ENCODE assay signal across 1 cellular context in the genomic region with DNA sequence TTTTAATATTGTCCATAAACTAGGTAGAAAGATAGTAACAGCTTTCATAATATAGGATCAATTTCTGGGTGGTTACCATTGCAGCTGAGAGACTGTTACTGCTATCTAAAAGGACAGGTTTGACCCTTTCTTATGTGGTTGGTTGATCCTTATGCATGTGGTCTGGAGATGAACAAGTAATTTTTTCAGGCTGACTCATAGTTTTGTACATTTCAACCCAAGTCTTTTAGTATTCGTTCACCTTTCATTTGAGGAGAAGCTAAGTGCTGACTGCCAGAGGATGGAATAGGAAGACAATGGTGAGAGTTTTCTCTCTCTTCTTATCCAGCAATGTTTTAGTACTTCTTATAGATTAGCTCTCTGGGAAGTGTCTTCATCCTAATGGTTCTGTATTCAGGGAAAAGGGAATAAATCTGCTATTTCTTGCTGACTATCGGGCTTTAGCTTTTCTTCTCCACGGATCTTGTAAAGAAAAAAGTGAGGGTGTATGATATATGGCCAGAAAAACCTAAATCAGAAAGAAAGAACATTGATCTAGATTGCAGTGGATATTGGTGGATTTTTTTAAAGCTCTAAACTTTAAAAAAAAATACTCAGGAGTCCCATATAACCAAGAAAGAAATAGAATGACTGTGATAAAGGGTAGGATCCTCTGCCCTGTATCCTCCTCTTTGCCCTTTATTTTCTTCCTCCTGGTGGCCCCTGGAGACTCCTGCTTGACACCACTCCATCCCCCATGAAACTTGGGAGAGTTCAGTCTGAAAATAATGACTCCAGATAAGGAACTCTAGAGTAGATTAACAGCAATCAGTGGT.
TF ChIP-seq lines count a peak whose summit lies in the region.

No MANE protein-coding gene starts in this region.

TF ChIP-seq in K562, 482 proteins besides CTCF, POLR2A, EP300 and RAD21 (continued from another document and continues in another):
- TF ChIP-seq, protein P1, sequence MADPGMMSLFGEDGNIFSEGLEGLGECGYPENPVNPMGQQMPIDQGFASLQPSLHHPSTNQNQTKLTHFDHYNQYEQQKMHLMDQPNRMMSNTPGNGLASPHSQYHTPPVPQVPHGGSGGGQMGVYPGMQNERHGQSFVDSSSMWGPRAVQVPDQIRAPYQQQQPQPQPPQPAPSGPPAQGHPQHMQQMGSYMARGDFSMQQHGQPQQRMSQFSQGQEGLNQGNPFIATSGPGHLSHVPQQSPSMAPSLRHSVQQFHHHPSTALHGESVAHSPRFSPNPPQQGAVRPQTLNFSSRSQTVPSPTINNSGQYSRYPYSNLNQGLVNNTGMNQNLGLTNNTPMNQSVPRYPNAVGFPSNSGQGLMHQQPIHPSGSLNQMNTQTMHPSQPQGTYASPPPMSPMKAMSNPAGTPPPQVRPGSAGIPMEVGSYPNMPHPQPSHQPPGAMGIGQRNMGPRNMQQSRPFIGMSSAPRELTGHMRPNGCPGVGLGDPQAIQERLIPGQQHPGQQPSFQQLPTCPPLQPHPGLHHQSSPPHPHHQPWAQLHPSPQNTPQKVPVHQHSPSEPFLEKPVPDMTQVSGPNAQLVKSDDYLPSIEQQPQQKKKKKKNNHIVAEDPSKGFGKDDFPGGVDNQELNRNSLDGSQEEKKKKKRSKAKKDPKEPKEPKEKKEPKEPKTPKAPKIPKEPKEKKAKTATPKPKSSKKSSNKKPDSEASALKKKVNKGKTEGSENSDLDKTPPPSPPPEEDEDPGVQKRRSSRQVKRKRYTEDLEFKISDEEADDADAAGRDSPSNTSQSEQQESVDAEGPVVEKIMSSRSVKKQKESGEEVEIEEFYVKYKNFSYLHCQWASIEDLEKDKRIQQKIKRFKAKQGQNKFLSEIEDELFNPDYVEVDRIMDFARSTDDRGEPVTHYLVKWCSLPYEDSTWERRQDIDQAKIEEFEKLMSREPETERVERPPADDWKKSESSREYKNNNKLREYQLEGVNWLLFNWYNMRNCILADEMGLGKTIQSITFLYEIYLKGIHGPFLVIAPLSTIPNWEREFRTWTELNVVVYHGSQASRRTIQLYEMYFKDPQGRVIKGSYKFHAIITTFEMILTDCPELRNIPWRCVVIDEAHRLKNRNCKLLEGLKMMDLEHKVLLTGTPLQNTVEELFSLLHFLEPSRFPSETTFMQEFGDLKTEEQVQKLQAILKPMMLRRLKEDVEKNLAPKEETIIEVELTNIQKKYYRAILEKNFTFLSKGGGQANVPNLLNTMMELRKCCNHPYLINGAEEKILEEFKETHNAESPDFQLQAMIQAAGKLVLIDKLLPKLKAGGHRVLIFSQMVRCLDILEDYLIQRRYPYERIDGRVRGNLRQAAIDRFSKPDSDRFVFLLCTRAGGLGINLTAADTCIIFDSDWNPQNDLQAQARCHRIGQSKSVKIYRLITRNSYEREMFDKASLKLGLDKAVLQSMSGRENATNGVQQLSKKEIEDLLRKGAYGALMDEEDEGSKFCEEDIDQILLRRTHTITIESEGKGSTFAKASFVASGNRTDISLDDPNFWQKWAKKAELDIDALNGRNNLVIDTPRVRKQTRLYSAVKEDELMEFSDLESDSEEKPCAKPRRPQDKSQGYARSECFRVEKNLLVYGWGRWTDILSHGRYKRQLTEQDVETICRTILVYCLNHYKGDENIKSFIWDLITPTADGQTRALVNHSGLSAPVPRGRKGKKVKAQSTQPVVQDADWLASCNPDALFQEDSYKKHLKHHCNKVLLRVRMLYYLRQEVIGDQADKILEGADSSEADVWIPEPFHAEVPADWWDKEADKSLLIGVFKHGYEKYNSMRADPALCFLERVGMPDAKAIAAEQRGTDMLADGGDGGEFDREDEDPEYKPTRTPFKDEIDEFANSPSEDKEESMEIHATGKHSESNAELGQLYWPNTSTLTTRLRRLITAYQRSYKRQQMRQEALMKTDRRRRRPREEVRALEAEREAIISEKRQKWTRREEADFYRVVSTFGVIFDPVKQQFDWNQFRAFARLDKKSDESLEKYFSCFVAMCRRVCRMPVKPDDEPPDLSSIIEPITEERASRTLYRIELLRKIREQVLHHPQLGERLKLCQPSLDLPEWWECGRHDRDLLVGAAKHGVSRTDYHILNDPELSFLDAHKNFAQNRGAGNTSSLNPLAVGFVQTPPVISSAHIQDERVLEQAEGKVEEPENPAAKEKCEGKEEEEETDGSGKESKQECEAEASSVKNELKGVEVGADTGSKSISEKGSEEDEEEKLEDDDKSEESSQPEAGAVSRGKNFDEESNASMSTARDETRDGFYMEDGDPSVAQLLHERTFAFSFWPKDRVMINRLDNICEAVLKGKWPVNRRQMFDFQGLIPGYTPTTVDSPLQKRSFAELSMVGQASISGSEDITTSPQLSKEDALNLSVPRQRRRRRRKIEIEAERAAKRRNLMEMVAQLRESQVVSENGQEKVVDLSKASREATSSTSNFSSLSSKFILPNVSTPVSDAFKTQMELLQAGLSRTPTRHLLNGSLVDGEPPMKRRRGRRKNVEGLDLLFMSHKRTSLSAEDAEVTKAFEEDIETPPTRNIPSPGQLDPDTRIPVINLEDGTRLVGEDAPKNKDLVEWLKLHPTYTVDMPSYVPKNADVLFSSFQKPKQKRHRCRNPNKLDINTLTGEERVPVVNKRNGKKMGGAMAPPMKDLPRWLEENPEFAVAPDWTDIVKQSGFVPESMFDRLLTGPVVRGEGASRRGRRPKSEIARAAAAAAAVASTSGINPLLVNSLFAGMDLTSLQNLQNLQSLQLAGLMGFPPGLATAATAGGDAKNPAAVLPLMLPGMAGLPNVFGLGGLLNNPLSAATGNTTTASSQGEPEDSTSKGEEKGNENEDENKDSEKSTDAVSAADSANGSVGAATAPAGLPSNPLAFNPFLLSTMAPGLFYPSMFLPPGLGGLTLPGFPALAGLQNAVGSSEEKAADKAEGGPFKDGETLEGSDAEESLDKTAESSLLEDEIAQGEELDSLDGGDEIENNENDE (IDR thresholded peaks at IDR 0.05; ENCODE audit: low read depth, low read length), result no peak
- no peak for TF ChIP-seq MCM3 (IDR thresholded peaks at IDR 0.05)
- TF ChIP-seq POLR2G (IDR thresholded peaks at IDR 0.05; ENCODE audit: low read depth, low read length), result peak; percentile 71
- TF ChIP-seq PRDM10 (IDR thresholded peaks at IDR 0.05; ENCODE audit: partially characterized antibody), result peak; percentile 77
- no peak for TF ChIP-seq BCL6 (CRISPR knock-in tag; IDR thresholded peaks at IDR 0.05)
- peak; percentile 61; the same call in 1 of the 2 replicates for TF ChIP-seq BCOR (IDR thresholded peaks at IDR 0.05)
- peak; percentile 33 to 58; a peak in 3 of 4 replicates for TF ChIP-seq MAZ (CRISPR knock-in tag; conservative IDR thresholded peaks at IDR 0.05 in 1 of 2, IDR thresholded peaks at IDR 0.05 in 1 of 2)
- TF ChIP-seq KLF16 (IDR thresholded peaks at IDR 0.05), result peak; percentile 89
- TF ChIP-seq HIVEP1 (CRISPR knock-in tag; IDR thresholded peaks at IDR 0.05), result no peak
- TF ChIP-seq, protein P2, sequence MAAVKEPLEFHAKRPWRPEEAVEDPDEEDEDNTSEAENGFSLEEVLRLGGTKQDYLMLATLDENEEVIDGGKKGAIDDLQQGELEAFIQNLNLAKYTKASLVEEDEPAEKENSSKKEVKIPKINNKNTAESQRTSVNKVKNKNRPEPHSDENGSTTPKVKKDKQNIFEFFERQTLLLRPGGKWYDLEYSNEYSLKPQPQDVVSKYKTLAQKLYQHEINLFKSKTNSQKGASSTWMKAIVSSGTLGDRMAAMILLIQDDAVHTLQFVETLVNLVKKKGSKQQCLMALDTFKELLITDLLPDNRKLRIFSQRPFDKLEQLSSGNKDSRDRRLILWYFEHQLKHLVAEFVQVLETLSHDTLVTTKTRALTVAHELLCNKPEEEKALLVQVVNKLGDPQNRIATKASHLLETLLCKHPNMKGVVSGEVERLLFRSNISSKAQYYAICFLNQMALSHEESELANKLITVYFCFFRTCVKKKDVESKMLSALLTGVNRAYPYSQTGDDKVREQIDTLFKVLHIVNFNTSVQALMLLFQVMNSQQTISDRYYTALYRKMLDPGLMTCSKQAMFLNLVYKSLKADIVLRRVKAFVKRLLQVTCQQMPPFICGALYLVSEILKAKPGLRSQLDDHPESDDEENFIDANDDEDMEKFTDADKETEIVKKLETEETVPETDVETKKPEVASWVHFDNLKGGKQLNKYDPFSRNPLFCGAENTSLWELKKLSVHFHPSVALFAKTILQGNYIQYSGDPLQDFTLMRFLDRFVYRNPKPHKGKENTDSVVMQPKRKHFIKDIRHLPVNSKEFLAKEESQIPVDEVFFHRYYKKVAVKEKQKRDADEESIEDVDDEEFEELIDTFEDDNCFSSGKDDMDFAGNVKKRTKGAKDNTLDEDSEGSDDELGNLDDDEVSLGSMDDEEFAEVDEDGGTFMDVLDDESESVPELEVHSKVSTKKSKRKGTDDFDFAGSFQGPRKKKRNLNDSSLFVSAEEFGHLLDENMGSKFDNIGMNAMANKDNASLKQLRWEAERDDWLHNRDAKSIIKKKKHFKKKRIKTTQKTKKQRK (IDR thresholded peaks at IDR 0.05; ENCODE audit: borderline replicate concordance, low read depth, low read length), result no peak
- no peak for TF ChIP-seq USF2 (CRISPR knock-in tag; IDR thresholded peaks at IDR 0.05)
- TF ChIP-seq, protein P3, sequence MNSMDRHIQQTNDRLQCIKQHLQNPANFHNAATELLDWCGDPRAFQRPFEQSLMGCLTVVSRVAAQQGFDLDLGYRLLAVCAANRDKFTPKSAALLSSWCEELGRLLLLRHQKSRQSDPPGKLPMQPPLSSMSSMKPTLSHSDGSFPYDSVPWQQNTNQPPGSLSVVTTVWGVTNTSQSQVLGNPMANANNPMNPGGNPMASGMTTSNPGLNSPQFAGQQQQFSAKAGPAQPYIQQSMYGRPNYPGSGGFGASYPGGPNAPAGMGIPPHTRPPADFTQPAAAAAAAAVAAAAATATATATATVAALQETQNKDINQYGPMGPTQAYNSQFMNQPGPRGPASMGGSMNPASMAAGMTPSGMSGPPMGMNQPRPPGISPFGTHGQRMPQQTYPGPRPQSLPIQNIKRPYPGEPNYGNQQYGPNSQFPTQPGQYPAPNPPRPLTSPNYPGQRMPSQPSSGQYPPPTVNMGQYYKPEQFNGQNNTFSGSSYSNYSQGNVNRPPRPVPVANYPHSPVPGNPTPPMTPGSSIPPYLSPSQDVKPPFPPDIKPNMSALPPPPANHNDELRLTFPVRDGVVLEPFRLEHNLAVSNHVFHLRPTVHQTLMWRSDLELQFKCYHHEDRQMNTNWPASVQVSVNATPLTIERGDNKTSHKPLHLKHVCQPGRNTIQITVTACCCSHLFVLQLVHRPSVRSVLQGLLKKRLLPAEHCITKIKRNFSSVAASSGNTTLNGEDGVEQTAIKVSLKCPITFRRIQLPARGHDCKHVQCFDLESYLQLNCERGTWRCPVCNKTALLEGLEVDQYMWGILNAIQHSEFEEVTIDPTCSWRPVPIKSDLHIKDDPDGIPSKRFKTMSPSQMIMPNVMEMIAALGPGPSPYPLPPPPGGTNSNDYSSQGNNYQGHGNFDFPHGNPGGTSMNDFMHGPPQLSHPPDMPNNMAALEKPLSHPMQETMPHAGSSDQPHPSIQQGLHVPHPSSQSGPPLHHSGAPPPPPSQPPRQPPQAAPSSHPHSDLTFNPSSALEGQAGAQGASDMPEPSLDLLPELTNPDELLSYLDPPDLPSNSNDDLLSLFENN (IDR thresholded peaks at IDR 0.05; ENCODE audit: low read depth in 2 of 2, low read length in 2 of 2), result peak in 1 of 2 experiments; percentile 93; a peak in 2 of 4 replicates
- no peak for TF ChIP-seq ATF1 (CRISPR knock-in tag; IDR thresholded peaks at IDR 0.05)
- peak; percentile 59; the same call in 1 of the 2 replicates for TF ChIP-seq ATF1 (tag; IDR thresholded peaks at IDR 0.05)
- TF ChIP-seq, protein P4, sequence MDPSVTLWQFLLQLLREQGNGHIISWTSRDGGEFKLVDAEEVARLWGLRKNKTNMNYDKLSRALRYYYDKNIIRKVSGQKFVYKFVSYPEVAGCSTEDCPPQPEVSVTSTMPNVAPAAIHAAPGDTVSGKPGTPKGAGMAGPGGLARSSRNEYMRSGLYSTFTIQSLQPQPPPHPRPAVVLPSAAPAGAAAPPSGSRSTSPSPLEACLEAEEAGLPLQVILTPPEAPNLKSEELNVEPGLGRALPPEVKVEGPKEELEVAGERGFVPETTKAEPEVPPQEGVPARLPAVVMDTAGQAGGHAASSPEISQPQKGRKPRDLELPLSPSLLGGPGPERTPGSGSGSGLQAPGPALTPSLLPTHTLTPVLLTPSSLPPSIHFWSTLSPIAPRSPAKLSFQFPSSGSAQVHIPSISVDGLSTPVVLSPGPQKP (CRISPR knock-in tag; IDR thresholded peaks at IDR 0.05), result no peak
- TF ChIP-seq MTA3 (IDR thresholded peaks at IDR 0.05; ENCODE audit: borderline replicate concordance), result peak; percentile 90
- TF ChIP-seq RNF2 (IDR thresholded peaks at IDR 0.05), result peak; percentile 95
- no peak for TF ChIP-seq ZNF507 (tag; conservative IDR thresholded peaks at IDR 0.05)
- TF ChIP-seq RBM15 (IDR thresholded peaks at IDR 0.05; ENCODE audit: insufficient read depth, low read length), result no peak
- peak; percentile 93 for TF ChIP-seq TAL1 (IDR thresholded peaks at IDR 0.05)
- TF ChIP-seq CREM (IDR thresholded peaks at IDR 0.05; ENCODE audit: low read depth), result peak; percentile 83
- TF ChIP-seq SRSF1 (IDR thresholded peaks at IDR 0.05; ENCODE audit: low read depth, low read length), result no peak
